In genomic region chr6:12750416-12750815, GRCh38 we compare ENCODE assay signal across 23 cellular contexts. TPM values are rescaled to one million over a fixed set of nuclear protein-coding genes. Genes with fewer than 3 reads are reported as not detected.
DNase-seq lines count a peak whose midpoint lies in the region; ATAC-seq and TF ChIP-seq lines count a peak whose summit lies in the region.
"Had no signal": no experiment of that assay in that cellular context is flagged by ENCODE, and none has a peak within 500 bp of the region (broad histone marks: within the 10 kb centered on the region; RNA-seq: fewer than 3 reads in every experiment).

No MANE protein-coding gene starts in this region.

- TF ChIP-seq EP300 in gastroesophageal sphincter (IDR thresholded peaks at IDR 0.05): no peak

- ATAC-seq in stimulated activated naive CD8-positive, alpha-beta T cell treated with anti-CD3 and anti-CD28 coated beads, Interleukin-15, Interleukin-2, amounts not matched to agents 100 U/mL and 50 U/mL, for 24 hours: no peak
- ATAC-seq in gastroesophageal sphincter: no peak
- ATAC-seq in HG03095 (IDR thresholded peaks at IDR 0.05; ENCODE audit: unreplicated experiment): no peak
- ATAC-seq: esophagus mucosa; naive thymus-derived CD4-positive, alpha-beta T cell had no signal

- peak overlapping the region; percentile 16 for H3K4me3 ChIP-seq in endocrine pancreas (ENCODE audit: control insufficient read depth, insufficient read depth, low read length)
- no peak overlapping the region for H3K4me3 ChIP-seq in gastroesophageal sphincter
- H3K4me3 ChIP-seq: lung, PC-9, SJSA1 had no signal

- no peaks in the 10 kb centered on the region for H3K4me1 Mint-ChIP-seq in stimulated activated naive CD8-positive, alpha-beta T cell treated with anti-CD3 and anti-CD28 coated beads, Interleukin-15, Interleukin-2, amounts not matched to agents 100 ng/mL and 50 ng/mL, for 24 hours (ENCODE audit: low read depth)
- H3K4me1 Mint-ChIP-seq in nephron: peaks cover 4% of the 10 kb centered on the region

- H3K4me1 ChIP-seq in endocrine pancreas (ENCODE audit: control insufficient read depth, insufficient read depth, low read length) (no peaks in the 10 kb centered on the region), gastroesophageal sphincter (peaks cover 0 to 14% (median 3%) of the 10 kb centered on the region in 3 donors)
- H3K4me1 ChIP-seq: SJSA1 had no signal

- H3K4me3 Mint-ChIP-seq in stimulated activated naive CD8-positive, alpha-beta T cell treated with anti-CD3 and anti-CD28 coated beads, Interleukin-15, Interleukin-2, amounts not matched to agents 100 ng/mL and 50 ng/mL, for 24 hours: peak overlapping the region; percentile 44
- peak overlapping the region; percentile 70 to 82 (median 75) for H3K4me3 Mint-ChIP-seq in nephron
- H3K4me3 Mint-ChIP-seq: CD4-positive, CD25-positive, alpha-beta regulatory T cell had no signal

- no peaks in the 10 kb centered on the region for H3K27me3 ChIP-seq in endocrine pancreas (ENCODE audit: control insufficient read depth, insufficient read depth, low read length)
- peaks cover 76% of the 10 kb centered on the region for H3K27me3 ChIP-seq in gastroesophageal sphincter

- H3K27me3 Mint-ChIP-seq in stimulated activated naive CD8-positive, alpha-beta T cell treated with anti-CD3 and anti-CD28 coated beads, Interleukin-15, Interleukin-2, amounts not matched to agents 100 ng/mL and 50 ng/mL, for 24 hours: peaks cover 63% of the 10 kb centered on the region
- H3K27me3 Mint-ChIP-seq in nephron (ENCODE audit: low read depth): peaks cover 58% of the 10 kb centered on the region

- no peak for TF ChIP-seq POLR2A in gastroesophageal sphincter (IDR thresholded peaks at IDR 0.05)

- H3K36me3 Mint-ChIP-seq in stimulated activated naive CD8-positive, alpha-beta T cell treated with anti-CD3 and anti-CD28 coated beads, Interleukin-15, Interleukin-2, amounts not matched to agents 100 ng/mL and 50 ng/mL, for 24 hours (ENCODE audit: low read depth): peaks cover 3% of the 10 kb centered on the region
- H3K36me3 Mint-ChIP-seq in nephron (ENCODE audit: low read depth): no peaks in the 10 kb centered on the region
- H3K36me3 Mint-ChIP-seq: CD4-positive, CD25-positive, alpha-beta regulatory T cell had no signal

- H3K27ac Mint-ChIP-seq in stimulated activated naive CD8-positive, alpha-beta T cell treated with anti-CD3 and anti-CD28 coated beads, Interleukin-15, Interleukin-2, amounts not matched to agents 100 ng/mL and 50 ng/mL, for 24 hours: no peak overlapping the region
- H3K27ac Mint-ChIP-seq in nephron: no peak overlapping the region
- H3K27ac Mint-ChIP-seq: activated naive CD8-positive, alpha-beta T cell; CD4-positive, CD25-positive, alpha-beta regulatory T cell; naive thymus-derived CD4-positive, alpha-beta T cell had no signal

- WGBS in gastroesophageal sphincter (ENCODE audit: low coverage in 1 of 2), 2 donors: 12 to 16% methylated on average over 4 of the region's 4 CpGs

- H3K9me3 ChIP-seq in endocrine pancreas (ENCODE audit: control insufficient read depth, low read length) (no peaks in the 10 kb centered on the region), gastroesophageal sphincter (peaks cover 0 to 11% (median 0%) of the 10 kb centered on the region in 3 donors)
- H3K9me3 ChIP-seq: SJSA1, upper lobe of left lung had no signal

- DNase-seq in stimulated activated naive CD8-positive, alpha-beta T cell treated with anti-CD3 and anti-CD28 coated beads, Interleukin-15, Interleukin-2, amounts not matched to agents 100 U/mL and 50 U/mL, for 24 hours: no peak
- DNase-seq in SIG-M5 treated with dmso at 0.1 percent for 504 hours (lab: John Stamatoyannopoulos, UW; ENCODE audit: unreplicated experiment): no peak
- no peak for DNase-seq in NCI-H345 (lab: John Stamatoyannopoulos, UW)
- DNase-seq: ACHN; activated CD4-positive, CD25-positive, alpha-beta regulatory T cell; CD4-positive, CD25-positive, alpha-beta regulatory T cell; DMS79; KBM-7; naive thymus-derived CD4-positive, alpha-beta T cell; NCI-H524 treated with DMSO at 0.1 percent for 48 hours; PC-9; stimulated activated naive CD4-positive, alpha-beta T cell treated with Interleukin-2 at 50 U/mL for 16 hours had no signal

- H3K36me3 ChIP-seq in endocrine pancreas (ENCODE audit: control insufficient read depth, insufficient read depth, low read length) (no peaks in the 10 kb centered on the region), gastroesophageal sphincter (no peaks in the 10 kb centered on the region)
- H3K36me3 ChIP-seq: SJSA1, upper lobe of left lung had no signal

- no peak overlapping the region for H3K27ac ChIP-seq in gastroesophageal sphincter
- H3K27ac ChIP-seq: HL-60, PC-9, SJSA1, upper lobe of left lung had no signal

- TF ChIP-seq CTCF in nephron (IDR thresholded peaks at IDR 0.05; ENCODE audit: unreplicated experiment in 3 of 3) (no peak), gastroesophageal sphincter (IDR thresholded peaks at IDR 0.05) (no peak)

- no peak overlapping the region for H3K9ac ChIP-seq in endocrine pancreas (ENCODE audit: control insufficient read depth, insufficient read depth, low read length)

- H3K9me3 Mint-ChIP-seq in stimulated activated naive CD8-positive, alpha-beta T cell treated with anti-CD3 and anti-CD28 coated beads, Interleukin-15, Interleukin-2, amounts not matched to agents 100 ng/mL and 50 ng/mL, for 24 hours: peaks cover 5% of the 10 kb centered on the region
- H3K9me3 Mint-ChIP-seq in nephron: peaks cover 5% of the 10 kb centered on the region

RNA-seq across cellular contexts. Expression of gene PHACTR1, which starts 33.8 kb away (rescaled TPM):
- 10 to 100 TPM in 1 of 4 donors, 1 to 10 TPM in 2, under 1 TPM in 1; 0.20 to 27.3 (median 2.2) TPM for total RNA-seq in gastroesophageal sphincter
- total RNA-seq: PC-9 had no signal
